21 cellular contexts compared by ENCODE assay signal in the genomic region with DNA sequence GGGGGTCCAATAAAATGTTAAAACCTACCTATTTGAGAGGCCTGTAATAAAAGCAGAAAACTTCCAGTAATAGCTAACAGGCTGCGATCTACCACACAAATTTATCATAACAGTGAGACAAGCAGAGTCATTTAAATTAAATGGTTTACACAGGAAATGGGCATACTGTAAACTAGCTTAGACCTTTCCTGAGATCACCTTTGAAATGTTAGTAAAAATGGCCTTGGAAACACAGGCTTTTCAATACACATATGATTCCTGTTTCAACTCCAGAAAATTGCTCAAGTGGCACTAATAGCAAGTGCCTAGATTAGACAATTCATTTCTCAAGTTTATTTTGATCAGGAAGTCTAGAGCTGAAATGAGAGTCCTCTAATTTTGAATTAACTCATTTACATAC.
"Had no signal": no experiment of that assay in that cellular context is flagged by ENCODE, and none has a peak within 500 bp of the region (broad histone marks: within the 10 kb centered on the region; RNA-seq: fewer than 3 reads in every experiment).

No MANE protein-coding gene starts in this region.

- H3K4me1 ChIP-seq: foreskin keratinocyte, spleen had no signal

- H3K27me3 ChIP-seq: foreskin keratinocyte, hepatocyte, spleen had no signal

- H3K4me3 Mint-ChIP-seq: activated T-helper 17 cell treated with anti-CD3 and anti-CD28 coated beads, Interleukin-2, amount 50 U/mL, for 72 hours; brain; nephron; T-helper 1 cell treated with Interleukin-12 subunit alpha and Interleukin-12 subunit beta and Interleukin-4 antibody, amounts not matched to agents 30 μg/mL and 1 μg/mL, for 36 hours had no signal

- ATAC-seq: activated T-helper 17 cell treated with anti-CD3 and anti-CD28 coated beads, Interleukin-2, amount 50 U/mL, for 72 hours; foreskin keratinocyte; left colon had no signal

- H3K27ac Mint-ChIP-seq: activated T-helper 17 cell treated with anti-CD3 and anti-CD28 coated beads, Interleukin-2, amount 50 U/mL, for 72 hours; nephron; T-helper 1 cell treated with Interleukin-12 subunit alpha and Interleukin-12 subunit beta and Interleukin-4 antibody, amounts not matched to agents 30 μg/mL and 1 μg/mL, for 36 hours had no signal

- H3K27me3 Mint-ChIP-seq: activated T-helper 17 cell treated with anti-CD3 and anti-CD28 coated beads, Interleukin-2, amount 50 U/mL, for 72 hours had no signal

- H3K4me3 ChIP-seq: hepatocyte, lung, spleen had no signal

- H3K9me3 Mint-ChIP-seq: activated T-helper 17 cell treated with anti-CD3 and anti-CD28 coated beads, Interleukin-2, amount 50 U/mL, for 72 hours; brain; nephron; T-helper 1 cell treated with Interleukin-12 subunit alpha and Interleukin-12 subunit beta and Interleukin-4 antibody, amounts not matched to agents 30 μg/mL and 1 μg/mL, for 36 hours had no signal

- DNase-seq: activated CD4-positive, alpha-beta T cell treated with anti-CD3 and anti-CD28 coated beads, Interleukin-2, amount 50 U/mL, for 4 hours; activated naive CD4-positive, alpha-beta T cell treated with Interleukin-2 at 50 U/mL for 16 hours; activated T-cell treated with anti-CD3 and anti-CD28 coated beads for 4 hours; anterior cingulate cortex; caudate nucleus; foreskin keratinocyte; islet precursor cell; left colon; occipital lobe; posterior cingulate gyrus; retina; spleen; stimulated activated CD4-positive, alpha-beta T cell treated with anti-CD3 and anti-CD28 coated beads, Interleukin-4, amount 100 ng/mL, for 4 hours; stimulated activated naive CD4-positive, alpha-beta T cell; WERI-Rb-1 had no signal

- H3K4me1 Mint-ChIP-seq: activated T-helper 17 cell treated with anti-CD3 and anti-CD28 coated beads, Interleukin-2, amount 50 U/mL, for 72 hours; nephron had no signal

- H3K9me3 ChIP-seq: spleen had no signal
